8 cellular contexts compared by ENCODE assay signal in the genomic region with DNA sequence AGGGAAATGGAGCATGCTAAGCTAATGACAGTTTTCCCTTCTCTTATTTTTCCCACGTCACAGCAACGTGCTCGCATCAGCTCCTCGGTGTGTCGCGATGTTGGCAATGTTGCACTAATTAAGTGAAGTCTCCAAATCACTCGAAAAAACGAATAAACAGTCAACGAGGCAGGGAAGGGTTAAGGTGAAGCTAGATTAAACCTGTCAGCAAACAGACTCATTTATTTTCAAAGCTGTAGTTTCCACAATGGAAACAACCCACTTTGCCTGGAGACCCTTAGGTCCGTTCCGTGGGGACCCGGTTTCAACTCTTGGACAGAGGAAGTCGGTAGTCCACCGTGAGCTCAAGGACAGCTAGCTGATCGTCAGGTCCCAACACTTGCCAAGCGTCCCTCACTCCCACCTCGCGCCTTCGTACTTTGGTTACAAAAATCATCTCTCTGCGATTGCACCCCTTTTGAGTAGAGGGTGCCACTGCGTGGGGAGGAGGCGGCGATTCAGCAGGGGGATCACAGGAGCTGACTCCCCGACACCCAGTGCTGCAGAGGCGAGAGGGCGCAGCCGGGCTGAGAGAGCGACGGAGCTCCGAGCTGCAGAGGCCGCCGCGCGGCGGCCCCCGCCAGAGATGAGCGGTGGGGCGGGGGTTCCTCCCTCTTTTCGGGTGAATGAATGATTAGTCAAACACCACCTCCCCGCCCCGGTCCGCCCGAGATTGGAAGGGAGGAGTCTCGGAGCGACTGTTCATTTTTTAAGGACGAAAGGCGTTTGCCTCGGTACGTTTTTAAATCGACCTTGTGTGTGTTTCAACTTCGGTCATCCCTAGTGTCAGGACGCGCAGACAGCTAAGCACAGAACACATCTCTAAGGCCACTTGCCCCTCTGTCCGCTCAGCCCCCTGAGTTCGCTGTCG. TPM values are rescaled to one million over a fixed set of nuclear protein-coding genes. Genes with fewer than 3 reads are reported as not detected.
DNase-seq lines count a peak whose midpoint lies in the region; ATAC-seq, FAIRE-seq and TF ChIP-seq lines count a peak whose summit lies in the region.

No MANE protein-coding gene starts in this region.

- CTCF ChIA-PET in SK-N-SH (lab: Yijun Ruan, JAX) (interaction anchor here (0.8 to 8.6 kb wide), 19 partner anchors 9 to 719 kb away, joined by 3 to 97 read pairs (median 5); no protein-coding TSS in a partner anchor), H1 (lab: Charles Lee; ENCODE audit: partially characterized antibody) (interaction anchor here (0.6 to 2.3 kb wide), 15 partner anchors 9 to 621 kb away, joined by 3 to 15 read pairs (median 4); no protein-coding TSS in a partner anchor)

- no peak overlapping the region for H4K8ac ChIP-seq in H1 (ENCODE audit: extremely low read depth, insufficient read depth, low read length)

- H3K27me3 ChIP-seq in SK-N-SH (ENCODE audit: insufficient read depth) (no peaks in the 10 kb centered on the region), H1 (replicated peaks in 1 of 4; ENCODE audit: control insufficient read depth in 3 of 4, extremely low read depth in 1 of 4, insufficient read depth in 3 of 4, low read length in 3 of 4) (peaks cover 5 to 41% (median 23%) of the 10 kb centered on the region in 4 experiments), lung (ENCODE audit: control insufficient read depth, insufficient read depth) (no peaks in the 10 kb centered on the region)

- no peak overlapping the region for H3K4ac ChIP-seq in H1 (replicated peaks; ENCODE audit: insufficient read length, low read depth, low read length)

- peak overlapping the region; percentile 82 to 86 for H3K4me3 Mint-ChIP-seq in stimulated activated naive B cell treated with anti-CD40 and anti-IgM and Interleukin-4, amounts not matched to agents 10 μg/mL and 1 μg/mL and 100 μg/mL, for 72 hours

- H2BK12ac ChIP-seq in H1 (ENCODE audit: low read depth, low read length) = peak overlapping the region; percentile 43; the same call in 1 of the 2 replicates

- H3K36me3 Mint-ChIP-seq in stimulated activated naive B cell treated with anti-CD40 and anti-IgM and Interleukin-4, amounts not matched to agents 10 μg/mL and 1 μg/mL and 100 μg/mL, for 72 hours = no peaks in the 10 kb centered on the region

- peak overlapping the region; percentile 6; the same call in 1 of the 2 replicates for H3K18ac ChIP-seq in H1 (ENCODE audit: extremely low read depth, low read length)

- peaks cover 10 to 21% of the 10 kb centered on the region in 2 experiments; a peak in 3 of 4 replicates for H3K4me1 ChIP-seq in SK-N-SH (ENCODE audit: control insufficient read depth in 1 of 2, insufficient read depth in 2 of 2, low read depth in 1 of 2, low read length in 1 of 2)
- H3K4me1 ChIP-seq in H1 (replicated peaks in 1 of 4; ENCODE audit: control insufficient read depth in 3 of 4, insufficient read depth in 4 of 4, low read length in 3 of 4) = peaks cover 4 to 18% (median 7%) of the 10 kb centered on the region in 4 experiments; a peak in 6 of 7 replicates
- H3K4me1 ChIP-seq in lung (ENCODE audit: control insufficient read depth in 2 of 2, insufficient read depth in 2 of 2, low read length in 2 of 2) = peaks cover 0 to 4% of the 10 kb centered on the region in 2 donors

- H2BK15ac ChIP-seq in H1 (ENCODE audit: low read length) = no peak overlapping the region

- H3K79me2 ChIP-seq in SK-N-SH (ENCODE audit: insufficient read depth) = peaks cover 3% of the 10 kb centered on the region; the same call in 1 of the 2 replicates
- no peaks in the 10 kb centered on the region for H3K79me2 ChIP-seq in H1 (ENCODE audit: control insufficient read depth in 1 of 2, insufficient read depth in 2 of 2, low read length in 2 of 2)

- no peaks in the 10 kb centered on the region for H3K9me3 Mint-ChIP-seq in stimulated activated naive B cell treated with anti-CD40 and anti-IgM and Interleukin-4, amounts not matched to agents 10 μg/mL and 1 μg/mL and 100 μg/mL, for 72 hours

- H3K9ac ChIP-seq in SK-N-SH (peak overlapping the region; percentile 76), H1 (replicated peaks in 1 of 4; ENCODE audit: extremely low read depth in 1 of 4, low read depth in 3 of 4, low read length in 3 of 4) (no peak overlapping the region; a peak in 1 of 7 replicates)

- H3K27me3 Mint-ChIP-seq in stimulated activated naive B cell treated with anti-CD40 and anti-IgM and Interleukin-4, amounts not matched to agents 10 μg/mL and 1 μg/mL and 100 μg/mL, for 72 hours = peaks cover 63 to 68% of the 10 kb centered on the region in 2 donors

- TF ChIP-seq CTCF in SK-N-SH (IDR thresholded peaks at IDR 0.05) = 0 out of 2 replicates have a peak, but pooled peaks have one; percentile 7
- no peak for TF ChIP-seq CTCF in H1 (IDR thresholded peaks at IDR 0.05; ENCODE audit: control extremely low read depth in 1 of 3, insufficient read depth in 1 of 3, low read depth in 1 of 3, low read length in 3 of 3)
- TF ChIP-seq CTCF in lung (IDR thresholded peaks at IDR 0.05; ENCODE audit: control extremely low read depth, extremely low read depth) = no peak

- H4K91ac ChIP-seq in H1 (replicated peaks; ENCODE audit: insufficient read length, low read length) = no peak overlapping the region

- H3K56ac ChIP-seq in H1 (replicated peaks; ENCODE audit: insufficient read length, low read depth, low read length) = no peak overlapping the region

- H3K4me2 ChIP-seq in SK-N-SH = peak overlapping the region; percentile 89
- H3K4me2 ChIP-seq in H1 (ENCODE audit: insufficient read depth in 1 of 2, low read depth in 2 of 2, low read length in 2 of 2) = peak overlapping the region; percentile 93 to 100

- no peak overlapping the region for H2AK5ac ChIP-seq in H1 (ENCODE audit: low read depth, low read length)

- H3F3A ChIP-seq in SK-N-SH (replicated peaks; ENCODE audit: insufficient read depth) = peaks cover 9% of the 10 kb centered on the region

- H3K27ac Mint-ChIP-seq in stimulated activated naive B cell treated with anti-CD40 and anti-IgM and Interleukin-4, amounts not matched to agents 10 μg/mL and 1 μg/mL and 100 μg/mL, for 72 hours = peak overlapping the region; percentile 28

- no peaks in the 10 kb centered on the region for H4K20me1 ChIP-seq in SK-N-SH (ENCODE audit: insufficient read depth)
- H4K20me1 ChIP-seq in H1 (replicated peaks in 1 of 2; ENCODE audit: control insufficient read depth in 1 of 2, insufficient read depth in 2 of 2, low read length in 2 of 2) = peaks cover 0 to 6% of the 10 kb centered on the region in 2 experiments

- H3K27ac ChIP-seq in SK-N-SH (ENCODE audit: low read depth in 2 of 2, low read length in 1 of 2) (peak overlapping the region in 1 of 2 experiments; percentile 66; a peak in 2 of 4 replicates), H1 (ENCODE audit: low read depth, low read length) (no peak overlapping the region), lung (ENCODE audit: low read depth in 1 of 2, low read length in 1 of 2) (peak overlapping the region in 1 of 2 donors; percentile 86)

- peak overlapping the region; percentile 80 to 86 for H3K4me3 ChIP-seq in SK-N-SH (ENCODE audit: low read depth in 2 of 2, low read length in 1 of 2)
- peak overlapping the region; percentile 46 to 73 (median 66) for H3K4me3 ChIP-seq in H1 (ENCODE audit: extremely low read depth in 1 of 4, insufficient read depth in 2 of 4, low read depth in 3 of 4, low read length in 4 of 4)
- H3K4me3 ChIP-seq in lung = peak overlapping the region; percentile 39

- H3K9me2 ChIP-seq in SK-N-SH = no peaks in the 10 kb centered on the region

- H2BK20ac ChIP-seq in H1 (ENCODE audit: low read length) = no peak overlapping the region

- DNase-seq in AG08395 (ENCODE audit: low spot score) (peak; percentile 79), SK-N-SH (peak; percentile 74), H1 (ENCODE audit: low read depth in 1 of 2, low spot score in 2 of 2) (peak in 1 of 2 experiments; percentile 70), lung (ENCODE audit: low spot score) (no peak), NCI-H1436 (lab: John Stamatoyannopoulos, UW) (no peak)
- no peak for DNase-seq in stimulated activated naive B cell treated with anti-CD40 and anti-IgM and Interleukin-4, amounts not matched to agents 10 μg/mL and 1 μg/mL and 100 μg/mL, for 72 hours

- POLR2A ChIA-PET in SK-N-SH (lab: Yijun Ruan, JAX) = interaction anchor here (0.9 kb wide), 1 partner anchor 1012 kb away, joined by 3 read pairs; a partner anchor contains a TSS
- POLR2A ChIA-PET in H1 (lab: Charles Lee; ENCODE audit: partially characterized antibody) = interaction anchor here (1.2 kb wide), 1 partner anchor 10 kb away, joined by 3 read pairs; no protein-coding TSS in a partner anchor

- ATAC-seq in GM19372 (IDR thresholded peaks at IDR 0.05; ENCODE audit: low read depth, unreplicated experiment) (peak; percentile 39), lung (ENCODE audit: insufficient read depth, low FRiP score) (peak; percentile 53), GM18505 (IDR thresholded peaks at IDR 0.05; ENCODE audit: unreplicated experiment) (no peak)
- peak; percentile 57 to 58 for ATAC-seq in stimulated activated naive B cell treated with anti-CD40 and anti-IgM and Interleukin-4, amounts not matched to agents 10 μg/mL and 1 μg/mL and 100 μg/mL, for 72 hours (replicated peaks)

- 5% methylated on average over 42 of the region's 56 CpGs for whole genome bisulfite sequencing in SK-N-SH (ENCODE audit: low lambda C conversion rate)
- 3% methylated on average over 49 of the region's 56 CpGs; no CpG with 5 or more reads in 1 of the 2 experiments for WGBS in H1 (ENCODE audit: extremely low coverage in 1 of 2, insufficient coverage in 1 of 2, insufficient read length in 1 of 2, insufficient replicate concordance in 2 of 2, low coverage in 1 of 2, low lambda C conversion rate in 2 of 2, missing lambda C conversion rate in 1 of 2), 2 experiments
- WGBS in lung, 2 donors = 2 to 3% methylated on average over 56 of the region's 56 CpGs

- no peak overlapping the region for H3K14ac ChIP-seq in H1 (ENCODE audit: insufficient read length)

- H2BK5ac ChIP-seq in H1 (ENCODE audit: low read depth, low read length) = no peak overlapping the region

- no peaks in the 10 kb centered on the region for H3K9me3 ChIP-seq in SK-N-SH
- H3K9me3 ChIP-seq in H1 (ENCODE audit: insufficient read depth in 2 of 2, low read depth in 1 of 2, low read length in 1 of 2) = no peaks in the 10 kb centered on the region
- H3K9me3 ChIP-seq in lung (ENCODE audit: control insufficient read depth in 2 of 2, insufficient read depth in 1 of 2, low read length in 1 of 2) = no peaks in the 10 kb centered on the region

- peak overlapping the region; percentile 96 for H2AFZ ChIP-seq in SK-N-SH (ENCODE audit: low read depth)
- peak overlapping the region; percentile 92 for H2AFZ ChIP-seq in H1 (ENCODE audit: low read length)

- no peak overlapping the region for H2BK120ac ChIP-seq in H1 (replicated peaks; ENCODE audit: low read depth, low read length)

- peaks cover 16% of the 10 kb centered on the region for H3K23me2 ChIP-seq in H1 (ENCODE audit: low read depth, low read length)

- TF ChIP-seq POLR2A in H1 (IDR thresholded peaks at IDR 0.05; ENCODE audit: control extremely low read depth in 1 of 2, low read depth in 2 of 2, low read length in 2 of 2) (no peak), GM18505 (IDR thresholded peaks at IDR 0.05; ENCODE audit: borderline replicate concordance, extremely low read depth, insufficient read depth, insufficient read length) (no peak)

- no peak for TF ChIP-seq EP300 in SK-N-SH (IDR thresholded peaks at IDR 0.05; ENCODE audit: borderline replicate concordance in 1 of 2, low read depth in 1 of 2, low read length in 1 of 2)
- TF ChIP-seq EP300 in H1 (IDR thresholded peaks at IDR 0.05; ENCODE audit: borderline replicate concordance in 1 of 2, low read depth in 2 of 2, low read length in 2 of 2) = no peak

- H3K79me1 ChIP-seq in H1 (ENCODE audit: low read depth, low read length) = no peaks in the 10 kb centered on the region

- no peak overlapping the region for H4K5ac ChIP-seq in H1 (ENCODE audit: insufficient read length, low read depth, low read length)

- H3K4me1 Mint-ChIP-seq in stimulated activated naive B cell treated with anti-CD40 and anti-IgM and Interleukin-4, amounts not matched to agents 10 μg/mL and 1 μg/mL and 100 μg/mL, for 72 hours = peaks cover 9 to 12% of the 10 kb centered on the region in 2 donors

- FAIRE-seq in H1 (lab: Jason Lieb, UNC) = no peak

- H3K36me3 ChIP-seq in SK-N-SH (replicated peaks in 1 of 2; ENCODE audit: control insufficient read depth in 1 of 2, insufficient read depth in 2 of 2, low read length in 1 of 2) (no peaks in the 10 kb centered on the region), H1 (ENCODE audit: control insufficient read depth in 2 of 4, insufficient read depth in 4 of 4, low read length in 3 of 4) (no peaks in the 10 kb centered on the region), lung (ENCODE audit: control insufficient read depth in 2 of 2, insufficient read depth in 2 of 2, low read length in 2 of 2) (no peaks in the 10 kb centered on the region)

- TF ChIP-seq RAD21 in SK-N-SH (IDR thresholded peaks at IDR 0.05; ENCODE audit: low read length) = no peak
- TF ChIP-seq RAD21 in H1 (IDR thresholded peaks at IDR 0.05 in 1 of 2, conservative IDR thresholded peaks at IDR 0.05 in 1 of 2; ENCODE audit: low read depth in 2 of 2, low read length in 2 of 2) = no peak

- H3K23ac ChIP-seq in H1 (ENCODE audit: insufficient read length) = no peak overlapping the region

RNA-seq across cellular contexts. Expression of a gene that starts 1.3 kb away (rescaled TPM):
- polyA plus RNA-seq in SK-N-SH (2012; rRNA removed) (18.2 and 20.0 TPM in 2 replicates), H1 (2011; rRNA removed) (0.33 and 0.61 TPM in 2 replicates), lung (1 to 10 TPM; 3.7 to 4.2 TPM)
- polyA plus RNA-seq in SK-N-SH (2012; cell fraction: cytosol; rRNA removed) = 24.8 and 24.9 TPM in 2 replicates
- polyA plus RNA-seq in SK-N-SH (2012; cell fraction: nucleus; rRNA removed) = 20.6 and 31.6 TPM in 2 replicates
- total RNA-seq in H1 (2021; fragmentation: NEBNext Ultra II Directional; extraction: Animal tissue kit (Norgen Biotek cat#: 25700)) = 0.69 and 0.88 TPM in 2 replicates
- 0.52 TPM for polyA plus RNA-seq in H1 (2011; cell fraction: cytosol; rRNA removed)
- polyA plus RNA-seq in H1 (2011; cell fraction: nucleus; rRNA removed) = 1.8 TPM
- polyA plus RNA-seq in H1 (2012, experiment 1 of 2) = 0.57 to 1.5 TPM (median 0.66 TPM) in 4 replicates
- 0.05 TPM for polyA plus RNA-seq in H1 (2012, experiment 2 of 2)
- 0.36 TPM for polyA plus RNA-seq in H1 (2013, experiment 1 of 2)
- polyA plus RNA-seq in H1 (2013, experiment 2 of 2) = 0.52 TPM
- 1.5 and 2.0 TPM in 2 replicates for polyA minus RNA-seq in H1 (2011; rRNA and poly(A)+ RNA removed)
- 0.88 TPM for polyA minus RNA-seq in H1 (2011; cell fraction: cytosol; rRNA and poly(A)+ RNA removed)
- 2.8 TPM for polyA minus RNA-seq in H1 (2011; cell fraction: nucleus; rRNA and poly(A)+ RNA removed)
- total RNA-seq in lung = 10 to 100 TPM; 13.8 to 51.0 TPM

Comparison
In these comparisons a context has a peak if more than half of its experiments do, and no peak if none do; other contexts are left out.
1. DNase-seq: peak in AG08395 (single experiment) and SK-N-SH (single experiment); none in lung (single experiment), stimulated activated naive B cell treated with anti-CD40 and anti-IgM and Interleukin-4, amounts not matched to agents 10 μg/mL and 1 μg/mL and 100 μg/mL, for 72 hours (single experiment) and NCI-H1436 (single experiment).
2. Peak in every context shown above with its lines, with median percentiles within 50 percentile points of each other: H3K4me3 ChIP-seq.